16 cellular contexts compared by ENCODE assay signal in the genomic region with DNA sequence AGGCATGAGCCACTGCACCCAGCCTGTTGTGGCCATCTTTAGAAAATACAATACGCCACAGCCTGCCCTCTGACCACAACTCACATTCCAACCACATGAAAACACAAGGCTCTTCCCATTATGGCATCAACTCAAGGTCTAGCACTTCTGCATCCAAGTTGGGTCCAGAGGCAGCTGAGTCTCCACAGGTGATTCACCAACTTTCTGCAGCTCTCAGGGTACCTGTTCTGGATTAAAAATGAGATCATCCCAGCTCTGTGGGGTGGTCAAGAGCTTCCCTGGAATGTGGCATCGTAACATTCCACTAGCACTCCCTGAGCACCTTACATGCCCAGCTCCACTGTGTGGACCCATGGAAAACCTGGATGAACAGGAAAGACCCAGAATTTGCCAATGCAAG. TPM values are rescaled to one million over a fixed set of nuclear protein-coding genes. Genes with fewer than 3 reads are reported as not detected.
DNase-seq lines count a peak whose midpoint lies in the region; ATAC-seq and TF ChIP-seq lines count a peak whose summit lies in the region.
"Had no signal": no experiment of that assay in that cellular context is flagged by ENCODE, and none has a peak within 500 bp of the region (broad histone marks: within the 10 kb centered on the region; RNA-seq: fewer than 3 reads in every experiment).

No MANE protein-coding gene starts in this region.

- H3K9me3 Mint-ChIP-seq in progenitor cell of endocrine pancreas (ENCODE audit: low read depth), result no peaks in the 10 kb centered on the region
- H3K9me3 Mint-ChIP-seq: activated B cell treated with CpG ODN at 0.5 μM for 24 hours; activated naive CD4-positive, alpha-beta T cell treated with anti-CD3 and anti-CD28 coated beads for 36 hours; effector memory CD8-positive, alpha-beta T cell had no signal

- intact Hi-C loops in PC-3 (cut with micrococcal nuclease), result no loop called here
- intact Hi-C loops in sciatic nerve (cut with DNase I), result loop anchor here (5.0 kb wide), 1 partner anchor 80 kb away; no protein-coding TSS in a partner anchor

- H3K4me3 Mint-ChIP-seq in progenitor cell of endocrine pancreas (ENCODE audit: low read depth), result no peak overlapping the region
- H3K4me3 Mint-ChIP-seq: activated B cell treated with CpG ODN at 0.5 μM for 24 hours; activated CD8-positive, alpha-beta memory T cell treated with anti-CD3 and anti-CD28 coated beads, Interleukin-2, amount 10 ng/mL, durations not matched to agents 7 days and 5 days; activated naive CD4-positive, alpha-beta T cell treated with anti-CD3 and anti-CD28 coated beads for 36 hours; effector memory CD8-positive, alpha-beta T cell had no signal

- H3K9me3 ChIP-seq in PC-3 (ENCODE audit: low read length), result no peaks in the 10 kb centered on the region

- BruUV-seq in PC-3 (replicated peaks; lab: Mats Ljungman, UMichigan), result no TSS peak

- H3K9me2 ChIP-seq in PC-3 (replicated peaks; ENCODE audit: low read length), result no peaks in the 10 kb centered on the region

- H4K20me1 ChIP-seq in PC-3 (ENCODE audit: low read length), result no peaks in the 10 kb centered on the region

- H3K4me2 ChIP-seq in PC-3 (ENCODE audit: low read length), result no peak overlapping the region

- TF ChIP-seq CTCF in PC-3 (conservative IDR thresholded peaks at IDR 0.05; ENCODE audit: low read depth, low read length), result no peak
- no peak for TF ChIP-seq CTCF in epithelial cell of esophagus (IDR thresholded peaks at IDR 0.05; ENCODE audit: insufficient read depth, low read depth, low read length, missing control alignments)
- no peak for TF ChIP-seq CTCF in progenitor cell of endocrine pancreas (IDR thresholded peaks at IDR 0.05; ENCODE audit: unreplicated experiment)
- no peak for TF ChIP-seq CTCF in coronary artery (IDR thresholded peaks at IDR 0.05)

- ATAC-seq in PC-3 (no peak; the same call in 1 of the 2 replicates), sciatic nerve (no peak), HG03039 (IDR thresholded peaks at IDR 0.05; ENCODE audit: unreplicated experiment) (no peak)
- ATAC-seq: activated CD8-positive, alpha-beta memory T cell treated with anti-CD3 and anti-CD28 coated beads, Interleukin-2, amount 10 ng/mL, durations not matched to agents 7 days and 5 days; effector memory CD8-positive, alpha-beta T cell had no signal

- H3K27ac ChIP-seq in PC-3 (ENCODE audit: low read length) (no peak overlapping the region), coronary artery (no peak overlapping the region)

- no peak overlapping the region for H2AFZ ChIP-seq in PC-3 (ENCODE audit: low read length)

- no peaks in the 10 kb centered on the region for H3K79me2 ChIP-seq in PC-3 (ENCODE audit: low read length)

- H3K4me1 Mint-ChIP-seq in progenitor cell of endocrine pancreas (ENCODE audit: low read depth), result no peaks in the 10 kb centered on the region

- CTCF ChIA-PET in PC-3 (lab: Charles Lee), result no interaction called here

- H3K27me3 ChIP-seq in PC-3 (ENCODE audit: low read length), result no peaks in the 10 kb centered on the region

- H3K4me1 ChIP-seq in PC-3 (ENCODE audit: insufficient read depth, low read length), result peaks cover 7% of the 10 kb centered on the region; the same call in 1 of the 2 replicates

- H3K27ac Mint-ChIP-seq in progenitor cell of endocrine pancreas, result no peak overlapping the region
- H3K27ac Mint-ChIP-seq: activated B cell treated with CpG ODN at 0.5 μM for 24 hours; activated CD8-positive, alpha-beta memory T cell treated with anti-CD3 and anti-CD28 coated beads, Interleukin-2, amount 10 ng/mL, durations not matched to agents 7 days and 5 days; activated naive CD4-positive, alpha-beta T cell treated with anti-CD3 and anti-CD28 coated beads for 36 hours; effector memory CD8-positive, alpha-beta T cell had no signal

- H3K4me3 ChIP-seq in PC-3 (ENCODE audit: low read length) (no peak overlapping the region), epithelial cell of esophagus (ENCODE audit: low read length) (no peak overlapping the region), coronary artery (no peak overlapping the region)

- H3K36me3 ChIP-seq in PC-3 (ENCODE audit: low read depth, low read length), result no peaks in the 10 kb centered on the region

- DNase-seq in ELR (ENCODE audit: low read depth) (peak; percentile 70), PC-3 (peak; percentile 77), epithelial cell of esophagus (ENCODE audit: low read depth) (peak; percentile 97), sciatic nerve (ENCODE audit: low spot score) (peak; percentile 6), progenitor cell of endocrine pancreas (ENCODE audit: low spot score, unreplicated experiment) (no peak), coronary artery (ENCODE audit: low spot score) (no peak)
- DNase-seq: activated B cell treated with CpG ODN at 0.5 μM for 24 hours; activated CD8-positive, alpha-beta memory T cell treated with anti-CD3 and anti-CD28 coated beads, Interleukin-2, amount 10 ng/mL, durations not matched to agents 7 days and 5 days; activated naive CD4-positive, alpha-beta T cell treated with anti-CD3 and anti-CD28 coated beads for 36 hours; C1 segment of cervical spinal cord; effector memory CD8-positive, alpha-beta T cell; NCI-H1105 treated with DMSO at 0.1 percent for 48 hours; NCI-H446 had no signal

- no peaks in the 10 kb centered on the region for H3F3A ChIP-seq in PC-3 (ENCODE audit: low read length, unreplicated experiment)

- H3K36me3 Mint-ChIP-seq in progenitor cell of endocrine pancreas (ENCODE audit: insufficient read depth), result no peaks in the 10 kb centered on the region
- H3K36me3 Mint-ChIP-seq: activated CD8-positive, alpha-beta memory T cell treated with anti-CD3 and anti-CD28 coated beads, Interleukin-2, amount 10 ng/mL, durations not matched to agents 7 days and 5 days had no signal

- POLR2A ChIA-PET in PC-3 (lab: Charles Lee; ENCODE audit: unreplicated experiment), result no interaction called here

- peaks cover 57% of the 10 kb centered on the region for H3K27me3 Mint-ChIP-seq in progenitor cell of endocrine pancreas

- no peak overlapping the region for H3K9ac ChIP-seq in PC-3 (ENCODE audit: low read length)

RNA-seq across cellular contexts. Expression of gene GUCY2D, which starts 9.9 kb away (rescaled TPM):
- total RNA-seq in PC-3 (2014; rRNA removed) (0.12 TPM in 1 of 2 replicates, not detected in the other), sciatic nerve (not detected), progenitor cell of endocrine pancreas (not detected in 2 replicates)
- total RNA-seq: activated B cell treated with CpG ODN at 0.5 μM for 24 hours; activated CD8-positive, alpha-beta memory T cell treated with anti-CD3 and anti-CD28 coated beads, Interleukin-2, amount 10 ng/mL, durations not matched to agents 7 days and 5 days; activated naive CD4-positive, alpha-beta T cell treated with anti-CD3 and anti-CD28 coated beads for 36 hours; cardiac septum; osteocyte had no signal

RNA-seq across cellular contexts. Expression of gene ALOX15B, which starts 46.3 kb away (rescaled TPM):
- not detected in 2 replicates for total RNA-seq in PC-3 (2014; rRNA removed)
- total RNA-seq in sciatic nerve, result not detected
- total RNA-seq in progenitor cell of endocrine pancreas, result not detected in 2 replicates
- total RNA-seq: activated B cell treated with CpG ODN at 0.5 μM for 24 hours; activated CD8-positive, alpha-beta memory T cell treated with anti-CD3 and anti-CD28 coated beads, Interleukin-2, amount 10 ng/mL, durations not matched to agents 7 days and 5 days; activated naive CD4-positive, alpha-beta T cell treated with anti-CD3 and anti-CD28 coated beads for 36 hours; cardiac septum; osteocyte had no signal

Comparison
In these comparisons a context has a peak if more than half of its experiments do, and no peak if none do; other contexts are left out.
1. DNase-seq: peak in ELR (single experiment), PC-3 (single experiment), epithelial cell of esophagus (single experiment) and sciatic nerve (single experiment); none in progenitor cell of endocrine pancreas (single experiment) and coronary artery (single experiment).